27 cellular contexts compared by ENCODE assay signal in genomic region chr4:24057915-24058559, GRCh38.
"Had no signal": no experiment of that assay in that cellular context is flagged by ENCODE, and none has a peak within 500 bp of the region (broad histone marks: within the 10 kb centered on the region; RNA-seq: fewer than 3 reads in every experiment).

No MANE protein-coding gene starts in this region.

- H3K27me3 Mint-ChIP-seq: activated CD4-positive, alpha-beta memory T cell treated with anti-CD3 and anti-CD28 coated beads for 36 hours; activated CD4-positive, alpha-beta T cell treated with anti-CD3 and anti-CD28 coated beads for 36 hours; activated CD4-positive, alpha-beta T cell treated with anti-CD3 and anti-CD28 coated beads, Interleukin-2, amount 10 ng/mL, durations not matched to agents 24 days and 14 days; activated naive CD4-positive, alpha-beta T cell treated with anti-CD3 and anti-CD28 coated beads, Interleukin-2, amount 50 U/mL, for 24 hours; activated naive CD8-positive, alpha-beta T cell treated with anti-CD3 and anti-CD28 coated beads for 36 hours; activated naive CD8-positive, alpha-beta T cell treated with anti-CD3 and anti-CD28 coated beads, Interleukin-2, amount 50 U/mL, for 24 hours; activated T-cell treated with anti-CD3 and anti-CD28 coated beads, Interleukin-2, amount 50 U/mL, for 24 hours; brain had no signal

- H3K4me3 Mint-ChIP-seq: activated CD4-positive, alpha-beta memory T cell treated with anti-CD3 and anti-CD28 coated beads for 36 hours; activated CD4-positive, alpha-beta T cell treated with anti-CD3 and anti-CD28 coated beads for 36 hours; activated CD4-positive, alpha-beta T cell treated with anti-CD3 and anti-CD28 coated beads, Interleukin-2, amount 10 ng/mL, durations not matched to agents 24 days and 14 days; activated naive CD4-positive, alpha-beta T cell treated with anti-CD3 and anti-CD28 coated beads, Interleukin-2, amount 50 U/mL, for 24 hours; activated naive CD8-positive, alpha-beta T cell treated with anti-CD3 and anti-CD28 coated beads for 36 hours; activated naive CD8-positive, alpha-beta T cell treated with anti-CD3 and anti-CD28 coated beads, Interleukin-2, amount 50 U/mL, for 24 hours; activated T-cell treated with anti-CD3 and anti-CD28 coated beads, Interleukin-2, amount 50 U/mL, for 24 hours; activated T-cell treated with anti-CD3 and anti-CD28 coated beads, Interleukin-2, amount 50 U/mL, for 72 hours; brain had no signal

- H3K4me1 ChIP-seq: ascending aorta, breast epithelium, colonic mucosa, esophagus squamous epithelium, gastroesophageal sphincter had no signal

- H3K4me1 Mint-ChIP-seq: activated CD4-positive, alpha-beta T cell treated with anti-CD3 and anti-CD28 coated beads for 36 hours; activated CD4-positive, alpha-beta T cell treated with anti-CD3 and anti-CD28 coated beads, Interleukin-2, amount 10 ng/mL, durations not matched to agents 24 days and 14 days; activated naive CD4-positive, alpha-beta T cell treated with anti-CD3 and anti-CD28 coated beads, Interleukin-2, amount 50 U/mL, for 24 hours; activated naive CD8-positive, alpha-beta T cell treated with anti-CD3 and anti-CD28 coated beads for 36 hours; activated naive CD8-positive, alpha-beta T cell treated with anti-CD3 and anti-CD28 coated beads, Interleukin-2, amount 50 U/mL, for 24 hours had no signal

- H3K27ac ChIP-seq: ascending aorta, breast epithelium, cardiac muscle cell, colonic mucosa, epithelial cell of prostate, esophagus squamous epithelium, gastroesophageal sphincter had no signal

- H3K36me3 Mint-ChIP-seq: activated CD4-positive, alpha-beta memory T cell treated with anti-CD3 and anti-CD28 coated beads for 36 hours; activated naive CD4-positive, alpha-beta T cell treated with anti-CD3 and anti-CD28 coated beads, Interleukin-2, amount 50 U/mL, for 24 hours; activated naive CD8-positive, alpha-beta T cell treated with anti-CD3 and anti-CD28 coated beads for 36 hours; brain had no signal

- ATAC-seq: activated CD4-positive, alpha-beta T cell treated with anti-CD3 and anti-CD28 coated beads for 36 hours; activated naive CD8-positive, alpha-beta T cell treated with anti-CD3 and anti-CD28 coated beads, Interleukin-2, amount 50 U/mL, for 24 hours; activated T-cell treated with anti-CD3 and anti-CD28 coated beads, Interleukin-2, amount 50 U/mL, for 72 hours; gastroesophageal sphincter had no signal

- H3K27me3 ChIP-seq: ascending aorta, breast epithelium, cardiac muscle cell, colonic mucosa, esophagus squamous epithelium, gastroesophageal sphincter had no signal

- H3K36me3 ChIP-seq: ascending aorta, breast epithelium, cardiac muscle cell, colonic mucosa, esophagus squamous epithelium, gastroesophageal sphincter had no signal

- H3K9me3 Mint-ChIP-seq: activated CD4-positive, alpha-beta memory T cell treated with anti-CD3 and anti-CD28 coated beads for 36 hours; activated CD4-positive, alpha-beta T cell treated with anti-CD3 and anti-CD28 coated beads, Interleukin-2, amount 10 ng/mL, durations not matched to agents 24 days and 14 days; activated naive CD4-positive, alpha-beta T cell treated with anti-CD3 and anti-CD28 coated beads, Interleukin-2, amount 50 U/mL, for 24 hours; activated naive CD8-positive, alpha-beta T cell treated with anti-CD3 and anti-CD28 coated beads for 36 hours; activated T-cell treated with anti-CD3 and anti-CD28 coated beads, Interleukin-2, amount 50 U/mL, for 24 hours; brain had no signal

- H3K9me3 ChIP-seq: ascending aorta, breast epithelium, colonic mucosa, esophagus squamous epithelium, gastroesophageal sphincter had no signal

- H3K4me3 ChIP-seq: ascending aorta, breast epithelium, cardiac muscle cell, colonic mucosa, esophagus squamous epithelium, gastroesophageal sphincter had no signal

- H3K27ac Mint-ChIP-seq: activated CD4-positive, alpha-beta memory T cell treated with anti-CD3 and anti-CD28 coated beads for 36 hours; activated CD4-positive, alpha-beta T cell treated with anti-CD3 and anti-CD28 coated beads for 36 hours; activated CD4-positive, alpha-beta T cell treated with anti-CD3 and anti-CD28 coated beads, Interleukin-2, amount 10 ng/mL, durations not matched to agents 24 days and 14 days; activated naive CD4-positive, alpha-beta T cell treated with anti-CD3 and anti-CD28 coated beads, Interleukin-2, amount 50 U/mL, for 24 hours; activated naive CD8-positive, alpha-beta T cell treated with anti-CD3 and anti-CD28 coated beads for 36 hours; activated naive CD8-positive, alpha-beta T cell treated with anti-CD3 and anti-CD28 coated beads, Interleukin-2, amount 50 U/mL, for 24 hours; activated T-cell treated with anti-CD3 and anti-CD28 coated beads, Interleukin-2, amount 50 U/mL, for 24 hours; activated T-cell treated with anti-CD3 and anti-CD28 coated beads, Interleukin-2, amount 50 U/mL, for 72 hours; brain had no signal

- DNase-seq: activated CD4-positive, alpha-beta memory T cell treated with anti-CD3 and anti-CD28 coated beads for 36 hours; activated CD4-positive, alpha-beta T cell treated with anti-CD3 and anti-CD28 coated beads for 36 hours; activated CD4-positive, alpha-beta T cell treated with anti-CD3 and anti-CD28 coated beads, Interleukin-2, amount 10 ng/mL, durations not matched to agents 24 days and 14 days; activated CD4-positive, CD25-positive, alpha-beta regulatory T cell; activated CD4-positive, CD25-positive, alpha-beta regulatory T cell treated with anti-CD3 and anti-CD28 coated beads, Interleukin-2, amount 50 U/mL, for 72 hours; activated CD8-positive, alpha-beta memory T cell treated with anti-CD3 and anti-CD28 coated beads, Interleukin-2, amount 50 U/mL, for 48 hours; activated gamma-delta T cell; activated naive CD4-positive, alpha-beta T cell; activated naive CD8-positive, alpha-beta T cell treated with anti-CD3 and anti-CD28 coated beads for 36 hours; activated naive CD8-positive, alpha-beta T cell treated with anti-CD3 and anti-CD28 coated beads, Interleukin-2, amount 50 U/mL, for 24 hours; activated T-cell treated with anti-CD3 and anti-CD28 coated beads for 4 hours; activated T-cell treated with anti-CD3 and anti-CD28 coated beads, Interleukin-2, amount 50 U/mL, for 24 hours; activated T-cell treated with anti-CD3 and anti-CD28 coated beads, Interleukin-2, amount 50 U/mL, for 72 hours; central memory CD4-positive, alpha-beta T cell; cerebellar nuclear complex; colonic mucosa; effector CD8-positive, alpha-beta T cell; esophagus squamous epithelium; foreskin melanocyte; T-helper 2 cell had no signal
